In genomic region chr4:94962484-94962883, GRCh38 we compare ENCODE assay signal across 28 cellular contexts.
"Had no signal": no experiment of that assay in that cellular context is flagged by ENCODE, and none has a peak within 500 bp of the region (broad histone marks: within the 10 kb centered on the region; RNA-seq: fewer than 3 reads in every experiment).

No MANE protein-coding gene starts in this region.

- H3K27ac ChIP-seq: colonic mucosa, coronary artery, dorsolateral prefrontal cortex, epithelial cell of prostate, esophagus muscularis mucosa, esophagus squamous epithelium, foreskin keratinocyte, gastrocnemius medialis, gastroesophageal sphincter, heart left ventricle, heart right ventricle, hepatocyte had no signal

- H3K4me2 ChIP-seq: hepatocyte had no signal

- H2AFZ ChIP-seq: hepatocyte had no signal

- DNase-seq: colonic mucosa; cortex of kidney; dermis blood vessel endothelial cell; dorsolateral prefrontal cortex; effector CD4-positive, alpha-beta T cell; effector CD8-positive, alpha-beta T cell; effector memory CD4-positive, alpha-beta T cell; effector memory CD8-positive, alpha-beta T cell; endodermal cell; erythroblast; esophagus squamous epithelium; foreskin fibroblast; foreskin keratinocyte; foreskin melanocyte; gastrocnemius medialis; glutamatergic neuron; head of caudate nucleus; heart left ventricle; heart right ventricle had no signal

- H3K79me2 ChIP-seq: hepatocyte had no signal

- H3K27me3 Mint-ChIP-seq: dendritic cell treated with granulocyte-macrophage colony-stimulating factor and Interleukin-4, amounts not matched to agents 40 ng/mL and 50 ng/mL, for 4 days; effector memory CD8-positive, alpha-beta T cell had no signal

- FAIRE-seq: endometrium, endothelial cell of umbilical vein had no signal

- H3K4me1 ChIP-seq: colonic mucosa, esophagus squamous epithelium, foreskin keratinocyte, gastrocnemius medialis, heart left ventricle, heart right ventricle had no signal

- ATAC-seq: effector memory CD8-positive, alpha-beta T cell; esophagus mucosa; foreskin keratinocyte; gastrocnemius medialis; gastroesophageal sphincter; heart left ventricle; heart right ventricle had no signal

- H3K27me3 ChIP-seq: colonic mucosa, dorsolateral prefrontal cortex, esophagus muscularis mucosa, esophagus squamous epithelium, foreskin keratinocyte, gastrocnemius medialis, gastroesophageal sphincter, heart left ventricle, heart right ventricle, hepatocyte had no signal

- H3K4me3 ChIP-seq: colonic mucosa, coronary artery, dorsolateral prefrontal cortex, esophagus muscularis mucosa, esophagus squamous epithelium, gastrocnemius medialis, gastroesophageal sphincter, heart left ventricle, heart right ventricle, hepatocyte had no signal

- H3K9me3 ChIP-seq: colonic mucosa, esophagus muscularis mucosa, esophagus squamous epithelium, gastrocnemius medialis, gastroesophageal sphincter had no signal

- H3K36me3 ChIP-seq: colonic mucosa, esophagus muscularis mucosa, esophagus squamous epithelium, gastrocnemius medialis, gastroesophageal sphincter, heart left ventricle, heart right ventricle had no signal

- H3K4me3 Mint-ChIP-seq: dendritic cell treated with granulocyte-macrophage colony-stimulating factor and Interleukin-4, amounts not matched to agents 40 ng/mL and 50 ng/mL, for 4 days; effector memory CD8-positive, alpha-beta T cell; endodermal cell had no signal

- H3K27ac Mint-ChIP-seq: dendritic cell treated with granulocyte-macrophage colony-stimulating factor and Interleukin-4, amounts not matched to agents 40 ng/mL and 50 ng/mL, for 4 days; effector memory CD8-positive, alpha-beta T cell; endodermal cell had no signal
